22 cellular contexts compared by ENCODE assay signal in the genomic region with DNA sequence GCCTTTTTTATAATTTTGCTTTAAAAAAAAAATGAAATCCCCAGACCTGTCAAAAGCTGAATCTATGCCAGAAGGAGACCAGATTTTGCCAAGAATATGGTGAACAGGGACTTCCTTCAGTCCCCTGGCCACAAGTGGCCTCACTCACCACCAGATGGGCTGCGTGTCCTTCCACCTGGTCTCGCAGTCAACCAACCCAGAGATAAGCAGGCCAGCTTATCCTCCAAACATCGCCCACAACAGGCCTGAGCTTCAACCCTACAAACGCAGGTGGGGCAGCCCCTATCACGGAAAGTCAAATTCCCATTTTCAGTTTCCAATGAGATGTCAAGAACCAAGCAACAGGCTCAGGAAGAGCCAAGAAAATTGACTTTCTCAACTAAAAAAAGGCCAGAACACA. TPM values are rescaled to one million over a fixed set of nuclear protein-coding genes. Genes with fewer than 3 reads are reported as not detected.
DNase-seq lines count a peak whose midpoint lies in the region; ATAC-seq and TF ChIP-seq lines count a peak whose summit lies in the region.
"Had no signal": no experiment of that assay in that cellular context is flagged by ENCODE, and none has a peak within 500 bp of the region (broad histone marks: within the 10 kb centered on the region; RNA-seq: fewer than 3 reads in every experiment).

No MANE protein-coding gene starts in this region.

- no peak overlapping the region for H3K4me3 Mint-ChIP-seq in activated naive CD4-positive, alpha-beta T cell treated with anti-CD3 and anti-CD28 coated beads, Interleukin-2, amount 50 U/mL, for 24 hours
- H3K4me3 Mint-ChIP-seq in activated naive CD4-positive, alpha-beta T cell treated with anti-CD3 and anti-CD28 coated beads for 36 hours, result no peak overlapping the region
- H3K4me3 Mint-ChIP-seq in effector memory CD8-positive, alpha-beta T cell, result no peak overlapping the region
- H3K4me3 Mint-ChIP-seq in stimulated activated naive B cell treated with anti-CD40 and anti-IgM and Interleukin-4, amounts not matched to agents 10 μg/mL and 1 μg/mL and 100 μg/mL, for 72 hours, result no peak overlapping the region
- H3K4me3 Mint-ChIP-seq: natural killer cell treated with Interleukin-12 subunit alpha and Interleukin-12 subunit beta and Interleukin-15 and Interleukin-18, amount 100 ng/mL, for 72 hours had no signal

- TF ChIP-seq CTCF in GM20000 (IDR thresholded peaks at IDR 0.05; ENCODE audit: extremely low read depth, missing control alignments), result no peak

- intact Hi-C loops in activated naive CD4-positive, alpha-beta T cell treated with anti-CD3 and anti-CD28 coated beads for 36 hours (cut with micrococcal nuclease), result no loop called here

- ATAC-seq in effector memory CD8-positive, alpha-beta T cell (replicated peaks), result no peak
- ATAC-seq in stimulated activated naive B cell treated with anti-CD40 and anti-IgM and Interleukin-4, amounts not matched to agents 10 μg/mL and 1 μg/mL and 100 μg/mL, for 72 hours (replicated peaks), result no peak
- ATAC-seq: natural killer cell treated with Interleukin-12 subunit alpha and Interleukin-12 subunit beta and Interleukin-15 and Interleukin-18, amount 100 ng/mL, for 72 hours had no signal

- peaks cover 11% of the 10 kb centered on the region for H3K36me3 Mint-ChIP-seq in activated naive CD4-positive, alpha-beta T cell treated with anti-CD3 and anti-CD28 coated beads, Interleukin-2, amount 50 U/mL, for 24 hours
- peaks cover 19% of the 10 kb centered on the region for H3K36me3 Mint-ChIP-seq in activated naive CD4-positive, alpha-beta T cell treated with anti-CD3 and anti-CD28 coated beads for 36 hours (ENCODE audit: low read depth)
- H3K36me3 Mint-ChIP-seq in effector memory CD8-positive, alpha-beta T cell (ENCODE audit: insufficient read depth), result peaks cover 39% of the 10 kb centered on the region
- H3K36me3 Mint-ChIP-seq in stimulated activated naive B cell treated with anti-CD40 and anti-IgM and Interleukin-4, amounts not matched to agents 10 μg/mL and 1 μg/mL and 100 μg/mL, for 72 hours, result peaks cover 24 to 46% of the 10 kb centered on the region in 2 donors

- peak overlapping the region; percentile 52 for H3K27ac Mint-ChIP-seq in activated naive CD4-positive, alpha-beta T cell treated with anti-CD3 and anti-CD28 coated beads, Interleukin-2, amount 50 U/mL, for 24 hours
- no peak overlapping the region for H3K27ac Mint-ChIP-seq in activated naive CD4-positive, alpha-beta T cell treated with anti-CD3 and anti-CD28 coated beads for 36 hours
- peak overlapping the region; percentile 23 to 41 for H3K27ac Mint-ChIP-seq in effector memory CD8-positive, alpha-beta T cell
- peak overlapping the region; percentile 75 for H3K27ac Mint-ChIP-seq in stimulated activated naive B cell treated with anti-CD40 and anti-IgM and Interleukin-4, amounts not matched to agents 10 μg/mL and 1 μg/mL and 100 μg/mL, for 72 hours
- H3K27ac Mint-ChIP-seq: natural killer cell treated with Interleukin-12 subunit alpha and Interleukin-12 subunit beta and Interleukin-15 and Interleukin-18, amount 100 ng/mL, for 72 hours had no signal

- DNase-seq in activated naive CD4-positive, alpha-beta T cell treated with anti-CD3 and anti-CD28 coated beads for 36 hours, result no peak
- DNase-seq in OCI-M1 (lab: John Stamatoyannopoulos, UW) (peak; percentile 22), GM20000 (ENCODE audit: low spot score) (no peak), HK-2 (ENCODE audit: unreplicated experiment) (no peak), GM19240 (ENCODE audit: insufficient read length, low spot score) (no peak)
- no peak for DNase-seq in effector memory CD8-positive, alpha-beta T cell
- DNase-seq in stimulated activated naive B cell treated with anti-CD40 and anti-IgM and Interleukin-4, amounts not matched to agents 10 μg/mL and 1 μg/mL and 100 μg/mL, for 72 hours, result no peak
- DNase-seq: ACHN; brain microvascular endothelial cell; cortex of kidney; DMS79 treated with DMSO at 0.1 percent for 48 hours; KG1; kidney; MV-4-11; NCI-H2029 treated with DMSO at 0.1 percent for 48 hours; NCI-H446; spleen; stimulated activated CD4-positive, alpha-beta T cell treated with anti-CD3 and anti-CD28 coated beads, Interleukin-4, amount 100 ng/mL, for 4 hours; T1000; uterus had no signal

- no peaks in the 10 kb centered on the region for H3K9me3 Mint-ChIP-seq in activated naive CD4-positive, alpha-beta T cell treated with anti-CD3 and anti-CD28 coated beads, Interleukin-2, amount 50 U/mL, for 24 hours
- H3K9me3 Mint-ChIP-seq in activated naive CD4-positive, alpha-beta T cell treated with anti-CD3 and anti-CD28 coated beads for 36 hours, result no peaks in the 10 kb centered on the region
- no peaks in the 10 kb centered on the region for H3K9me3 Mint-ChIP-seq in effector memory CD8-positive, alpha-beta T cell
- H3K9me3 Mint-ChIP-seq in stimulated activated naive B cell treated with anti-CD40 and anti-IgM and Interleukin-4, amounts not matched to agents 10 μg/mL and 1 μg/mL and 100 μg/mL, for 72 hours, result peaks cover 1 to 6% of the 10 kb centered on the region in 2 donors

- peaks cover 91% of the 10 kb centered on the region for H3K4me1 Mint-ChIP-seq in activated naive CD4-positive, alpha-beta T cell treated with anti-CD3 and anti-CD28 coated beads, Interleukin-2, amount 50 U/mL, for 24 hours
- H3K4me1 Mint-ChIP-seq in activated naive CD4-positive, alpha-beta T cell treated with anti-CD3 and anti-CD28 coated beads for 36 hours (ENCODE audit: low read depth), result peaks cover 91% of the 10 kb centered on the region
- H3K4me1 Mint-ChIP-seq in effector memory CD8-positive, alpha-beta T cell (ENCODE audit: low read depth in 2 of 2), result peaks cover 77 to 86% of the 10 kb centered on the region in 2 donors
- H3K4me1 Mint-ChIP-seq in stimulated activated naive B cell treated with anti-CD40 and anti-IgM and Interleukin-4, amounts not matched to agents 10 μg/mL and 1 μg/mL and 100 μg/mL, for 72 hours, result peaks cover 67 to 99% of the 10 kb centered on the region in 2 donors

- no peaks in the 10 kb centered on the region for H3K27me3 Mint-ChIP-seq in activated naive CD4-positive, alpha-beta T cell treated with anti-CD3 and anti-CD28 coated beads, Interleukin-2, amount 50 U/mL, for 24 hours
- H3K27me3 Mint-ChIP-seq in activated naive CD4-positive, alpha-beta T cell treated with anti-CD3 and anti-CD28 coated beads for 36 hours (ENCODE audit: low read depth), result no peaks in the 10 kb centered on the region
- H3K27me3 Mint-ChIP-seq in effector memory CD8-positive, alpha-beta T cell, result no peaks in the 10 kb centered on the region
- no peaks in the 10 kb centered on the region for H3K27me3 Mint-ChIP-seq in stimulated activated naive B cell treated with anti-CD40 and anti-IgM and Interleukin-4, amounts not matched to agents 10 μg/mL and 1 μg/mL and 100 μg/mL, for 72 hours
- H3K27me3 Mint-ChIP-seq: natural killer cell treated with Interleukin-12 subunit alpha and Interleukin-12 subunit beta and Interleukin-15 and Interleukin-18, amount 100 ng/mL, for 72 hours had no signal

- CTCF ChIA-PET in activated naive CD4-positive, alpha-beta T cell treated with anti-CD3 and anti-CD28 coated beads for 36 hours (lab: Charles Lee), result interaction anchor here (0.5 to 0.6 kb wide), 2 partner anchors 64 to 106 kb away, joined by 3 read pairs; no protein-coding TSS in a partner anchor

RNA-seq across cellular contexts. Expression of gene STK24, which starts 30.5 kb away (rescaled TPM):
- 10 to 100 TPM; 95.5 to 96.7 TPM for total RNA-seq in activated naive CD4-positive, alpha-beta T cell treated with anti-CD3 and anti-CD28 coated beads for 36 hours
